In genomic region chr2:199596549-199596948, GRCh38 we compare ENCODE assay signal across 9 cellular contexts.
DNase-seq lines count a peak whose midpoint lies in the region; FAIRE-seq and TF ChIP-seq lines count a peak whose summit lies in the region.
"Had no signal": no experiment of that assay in that cellular context is flagged by ENCODE, and none has a peak within 500 bp of the region (broad histone marks: within the 10 kb centered on the region; RNA-seq: fewer than 3 reads in every experiment).

No MANE protein-coding gene starts in this region.

- no peak overlapping the region for H2AFZ ChIP-seq in neuronal stem cell (ENCODE audit: low read length)

- POLR2A ChIA-PET in HEK293T (lab: Yijun Ruan, JAX) (no interaction called here), RWPE1 (lab: Yijun Ruan, JAX; ENCODE audit: low non-redundant PET) (no interaction called here)

- no peak overlapping the region for H2BK12ac ChIP-seq in neuronal stem cell (ENCODE audit: low read length)

- H3K4me3 ChIP-seq in kidney epithelial cell (ENCODE audit: low read depth, low read length) (no peak overlapping the region), neuronal stem cell (ENCODE audit: low read length in 2 of 2) (no peak overlapping the region)

- no peak overlapping the region for H3K9ac ChIP-seq in neuronal stem cell (ENCODE audit: low read depth, low read length, poor library complexity)

- CTCF ChIA-PET in HEK293T (lab: Yijun Ruan, JAX): interaction anchor here (0.5 to 1.6 kb wide), 11 partner anchors 9 to 1469 kb away, joined by 3 to 11 read pairs (median 4); no protein-coding TSS in a partner anchor
- CTCF ChIA-PET in RWPE1 (lab: Yijun Ruan, JAX): interaction anchor here (0.5 to 1.1 kb wide), 22 partner anchors 9 to 1479 kb away, joined by 3 to 8 read pairs (median 4); no protein-coding TSS in a partner anchor

- H2BK15ac ChIP-seq in neuronal stem cell (ENCODE audit: low read length): no peak overlapping the region

- peak; percentile 69 for TF ChIP-seq CTCF in D721Med (IDR thresholded peaks at IDR 0.05; ENCODE audit: insufficient read depth, missing control alignments)
- no peak; the same call in 1 of the 2 replicates for TF ChIP-seq CTCF in RWPE1 (conservative IDR thresholded peaks at IDR 0.05; ENCODE audit: low read depth)
- peak; percentile 57 for TF ChIP-seq CTCF in kidney epithelial cell (IDR thresholded peaks at IDR 0.05; ENCODE audit: insufficient read depth, low read length, poor library complexity, severe bottlenecking)

- no peak overlapping the region for H2BK120ac ChIP-seq in neuronal stem cell (ENCODE audit: low read depth, low read length)

- no peak overlapping the region for H3K4ac ChIP-seq in neuronal stem cell (ENCODE audit: low read length)

- no CpG with 5 or more reads among the region's 1 CpG for WGBS in neuronal stem cell (ENCODE audit: extremely low coverage in 2 of 2, insufficient read length in 2 of 2, insufficient replicate concordance in 1 of 2), 2 donors

- H3K27me3 ChIP-seq in kidney epithelial cell (ENCODE audit: control insufficient read depth, insufficient read depth, low read length) (no peaks in the 10 kb centered on the region), neuronal stem cell (ENCODE audit: control insufficient read depth in 3 of 3, insufficient read depth in 3 of 3, low read depth in 1 of 3, low read length in 3 of 3) (no peaks in the 10 kb centered on the region)

- no peak overlapping the region for H2AK5ac ChIP-seq in neuronal stem cell (ENCODE audit: low read depth, low read length)

- FAIRE-seq in D721Med (lab: Jason Lieb, UNC): no peak
- FAIRE-seq: astrocyte had no signal

- H3K36me3 ChIP-seq in kidney epithelial cell (ENCODE audit: control insufficient read depth, insufficient read depth, low read length) (no peaks in the 10 kb centered on the region), neuronal stem cell (replicated peaks in 1 of 2; ENCODE audit: control insufficient read depth in 2 of 2, insufficient read depth in 2 of 2, low read length in 2 of 2) (no peaks in the 10 kb centered on the region)

- DNase-seq in D721Med (ENCODE audit: insufficient read length, low spot score) (no peak), HEK293T (ENCODE audit: extremely low spot score) (peak; percentile 49), RWPE1 (ENCODE audit: low spot score) (peak; percentile 8), kidney epithelial cell (ENCODE audit: low read depth) (no peak), NCI-H1436 (lab: John Stamatoyannopoulos, UW) (no peak), neuronal stem cell (ENCODE audit: low spot score) (no peak), OCI-M2 (lab: John Stamatoyannopoulos, UW; ENCODE audit: unreplicated experiment) (no peak)
- no peak for DNase-seq in stimulated activated CD4-positive, alpha-beta T cell treated with anti-CD3 and anti-CD28 coated beads, Interleukin-2, amount 100 ng/mL, for 24 hours

- H3K23ac ChIP-seq in neuronal stem cell (ENCODE audit: low read depth, low read length, poor library complexity): no peak overlapping the region

- no peak overlapping the region for H4K8ac ChIP-seq in neuronal stem cell (ENCODE audit: low read depth, low read length)

- peaks cover 0 to 3% of the 10 kb centered on the region in 2 donors for H3K9me3 ChIP-seq in neuronal stem cell (replicated peaks in 1 of 2; ENCODE audit: control insufficient read depth in 2 of 2, insufficient read depth in 1 of 2, low read depth in 1 of 2, low read length in 2 of 2)

- no peaks in the 10 kb centered on the region for H3K79me1 ChIP-seq in neuronal stem cell (ENCODE audit: low read depth, low read length)

- H3K4me1 ChIP-seq in neuronal stem cell (ENCODE audit: control insufficient read depth in 2 of 2, insufficient read depth in 1 of 2, low read depth in 1 of 2, low read length in 2 of 2): no peaks in the 10 kb centered on the region

- no peak overlapping the region for H3K4me2 ChIP-seq in neuronal stem cell (ENCODE audit: insufficient read depth, low read length, poor library complexity, severe bottlenecking)

- H3K18ac ChIP-seq in neuronal stem cell (ENCODE audit: low read length): no peak overlapping the region

- no peak overlapping the region for H3K14ac ChIP-seq in neuronal stem cell (ENCODE audit: low read length)

- H3K27ac ChIP-seq in RWPE1: no peak overlapping the region
- no peak overlapping the region for H3K27ac ChIP-seq in neuronal stem cell (replicated peaks; ENCODE audit: low read length)

- H4K91ac ChIP-seq in neuronal stem cell (ENCODE audit: low read depth, low read length, poor library complexity): no peak overlapping the region

- no peak overlapping the region for H2BK5ac ChIP-seq in neuronal stem cell (ENCODE audit: low read length)

TF ChIP-seq in HEK293T, 16 proteins besides CTCF, POLR2A, EP300 and RAD21:
- TF ChIP-seq ZNF384 (IDR thresholded peaks at IDR 0.05) (peak; percentile 56), ARNT (IDR thresholded peaks at IDR 0.05) (no peak)

Comparison
In these comparisons a context has a peak if more than half of its experiments do, and no peak if none do; other contexts are left out.
1. DNase-seq: peak in HEK293T (single experiment) and RWPE1 (single experiment); none in D721Med (single experiment), kidney epithelial cell (single experiment), NCI-H1436 (single experiment), stimulated activated CD4-positive, alpha-beta T cell treated with anti-CD3 and anti-CD28 coated beads, Interleukin-2, amount 100 ng/mL, for 24 hours (0 of 2), neuronal stem cell (single experiment) and OCI-M2 (single experiment).